8 cellular contexts compared by ENCODE assay signal in the genomic region with DNA sequence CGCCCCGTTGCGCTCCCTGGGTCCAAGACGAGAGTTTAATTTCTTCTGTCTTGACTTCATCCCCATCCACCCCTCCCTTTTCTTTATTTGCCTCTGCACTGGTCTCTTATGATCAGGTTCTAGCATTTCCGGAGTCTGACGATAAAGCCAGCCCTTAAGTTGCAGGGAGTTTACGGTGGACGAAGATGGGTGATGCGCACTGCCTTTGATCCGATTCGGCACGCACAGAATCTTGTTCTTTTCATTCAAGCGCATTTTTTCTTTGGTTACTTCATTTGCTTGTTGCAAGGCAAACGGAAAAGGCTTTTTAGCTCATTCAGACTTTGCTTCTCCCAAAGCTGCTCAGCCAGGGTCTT. TPM values are rescaled to one million over a fixed set of nuclear protein-coding genes. Genes with fewer than 3 reads are reported as not detected.
DNase-seq lines count a peak whose midpoint lies in the region; ATAC-seq, FAIRE-seq and TF ChIP-seq lines count a peak whose summit lies in the region.

No MANE protein-coding gene starts in this region.

- ATAC-seq in CD4-positive, alpha-beta T cell (ENCODE audit: poor library complexity): no peak
- ATAC-seq in GM21529 (IDR thresholded peaks at IDR 0.05; ENCODE audit: unreplicated experiment): no peak

- no peaks in the 10 kb centered on the region for H3K36me3 Mint-ChIP-seq in CD4-positive, alpha-beta T cell (ENCODE audit: low read depth)
- H3K36me3 Mint-ChIP-seq in nephron (ENCODE audit: low read depth): no peaks in the 10 kb centered on the region

- intact Hi-C loops in CD4-positive, alpha-beta T cell (cut with DNase I, micrococcal nuclease): no loop called here

- H3K27ac ChIP-seq in CD4-positive, alpha-beta T cell (ENCODE audit: low read depth, low read length): no peak overlapping the region

- POLR2A ChIA-PET in CD4-positive, alpha-beta T cell (lab: Charles Lee): no interaction called here

- H3K36me3 ChIP-seq in BE2C: no peaks in the 10 kb centered on the region

- DNase-seq in CD4-positive, alpha-beta T cell: no peak
- DNase-seq in HTR-8/SVneo (ENCODE audit: insufficient read length, low spot score) (peak; percentile 15), cerebellar cortex (ENCODE audit: low spot score) (peak; percentile 65), T1000 (lab: John Stamatoyannopoulos, UW) (no peak), BE2C (no peak), DMS153 treated with DMSO at 0.1 percent for 48 hours (lab: John Stamatoyannopoulos, UW; ENCODE audit: unreplicated experiment) (no peak)

- H3K4me1 Mint-ChIP-seq in CD4-positive, alpha-beta T cell (ENCODE audit: low read depth): peaks cover 14% of the 10 kb centered on the region
- H3K4me1 Mint-ChIP-seq in nephron: peaks cover 13% of the 10 kb centered on the region

- CTCF ChIA-PET in CD4-positive, alpha-beta T cell (lab: Charles Lee): no interaction called here

- no peaks in the 10 kb centered on the region for H3K9me3 ChIP-seq in CD4-positive, alpha-beta T cell (ENCODE audit: control insufficient read depth, low read length)
- no peaks in the 10 kb centered on the region for H3K9me3 ChIP-seq in BE2C

- H3K27me3 ChIP-seq in CD4-positive, alpha-beta T cell (ENCODE audit: control insufficient read depth, insufficient read depth, low read length): peaks cover 68% of the 10 kb centered on the region
- H3K27me3 ChIP-seq in BE2C: peaks cover 69% of the 10 kb centered on the region

- H3K4me3 Mint-ChIP-seq in CD4-positive, alpha-beta T cell: peak overlapping the region; percentile 82
- peak overlapping the region; percentile 78 to 91 (median 90) for H3K4me3 Mint-ChIP-seq in nephron

- H3K9me3 Mint-ChIP-seq in CD4-positive, alpha-beta T cell: no peaks in the 10 kb centered on the region
- H3K9me3 Mint-ChIP-seq in nephron: no peaks in the 10 kb centered on the region

- H3K27me3 Mint-ChIP-seq in CD4-positive, alpha-beta T cell: peaks cover 75% of the 10 kb centered on the region
- H3K27me3 Mint-ChIP-seq in nephron (ENCODE audit: low read depth): peaks cover 72% of the 10 kb centered on the region

- no peak for TF ChIP-seq CTCF in CD4-positive, alpha-beta T cell (IDR thresholded peaks at IDR 0.05)
- no peak for TF ChIP-seq CTCF in nephron (IDR thresholded peaks at IDR 0.05; ENCODE audit: unreplicated experiment in 3 of 3)
- no peak for TF ChIP-seq CTCF in BE2C (IDR thresholded peaks at IDR 0.05; ENCODE audit: low read depth, low read length)

- no peak overlapping the region for H3K4me3 ChIP-seq in BE2C (ENCODE audit: low read depth, low read length)

- FAIRE-seq in HTR-8/SVneo (lab: Jason Lieb, UNC): no peak

- no peaks in the 10 kb centered on the region for H3K4me1 ChIP-seq in BE2C

- H3K27ac Mint-ChIP-seq in CD4-positive, alpha-beta T cell: no peak overlapping the region
- H3K27ac Mint-ChIP-seq in nephron: no peak overlapping the region

RNA-seq across cellular contexts. Expression of gene MCTP1, which starts 0.5 kb away (rescaled TPM):
- 1 to 10 TPM; 2.1 to 2.7 TPM for total RNA-seq in CD4-positive, alpha-beta T cell
- 1.2 TPM for polyA plus RNA-seq in BE2C (2012; ENCODE audit: insufficient read depth, insufficient read length, low read depth)

Comparison
In these comparisons a context has a peak if more than half of its experiments do, and no peak if none do; other contexts are left out.
1. DNase-seq: peak in HTR-8/SVneo (single experiment) and cerebellar cortex (single experiment); none in CD4-positive, alpha-beta T cell (0 of 10), T1000 (single experiment), BE2C (single experiment) and DMS153 treated with DMSO at 0.1 percent for 48 hours (single experiment).